8 cellular contexts compared by ENCODE assay signal in the genomic region with DNA sequence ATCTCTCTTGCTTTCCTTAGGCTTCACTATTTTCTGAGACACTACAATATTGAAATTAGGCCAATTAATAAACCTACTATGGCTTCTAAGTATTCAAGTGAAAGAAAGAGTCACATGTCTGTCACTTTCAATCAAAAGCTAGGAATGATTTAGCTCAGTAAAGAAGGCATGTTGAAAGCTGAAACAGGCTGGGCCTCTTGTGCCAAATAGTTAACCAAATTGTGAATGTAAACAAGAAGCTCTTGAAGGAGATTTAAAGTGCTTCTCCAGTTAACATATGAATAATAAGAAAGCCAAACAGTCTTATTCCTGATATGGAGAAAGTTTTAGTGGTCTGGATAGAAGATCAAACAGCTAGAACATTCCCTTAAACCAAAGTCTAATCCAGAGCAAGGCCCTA.
"Had no signal": no experiment of that assay in that cellular context is flagged by ENCODE, and none has a peak within 500 bp of the region (broad histone marks: within the 10 kb centered on the region; RNA-seq: fewer than 3 reads in every experiment).

No MANE protein-coding gene starts in this region.

- H2AFZ ChIP-seq: GM23248 had no signal

- H3K4me1 ChIP-seq: HAP-1 had no signal

- H3K9ac ChIP-seq: GM23248 had no signal

- DNase-seq: GM23248, GOT3, H7, HFFc6 had no signal

- H3K27ac ChIP-seq: GM23248, HL-60 had no signal

- H3K4me3 ChIP-seq: GM23248, HAP-1 had no signal

- ATAC-seq: HCT116, HepG2 had no signal

- H3K36me3 ChIP-seq: HAP-1 had no signal

- H3K9me3 ChIP-seq: HAP-1 had no signal
